In the genomic region with DNA sequence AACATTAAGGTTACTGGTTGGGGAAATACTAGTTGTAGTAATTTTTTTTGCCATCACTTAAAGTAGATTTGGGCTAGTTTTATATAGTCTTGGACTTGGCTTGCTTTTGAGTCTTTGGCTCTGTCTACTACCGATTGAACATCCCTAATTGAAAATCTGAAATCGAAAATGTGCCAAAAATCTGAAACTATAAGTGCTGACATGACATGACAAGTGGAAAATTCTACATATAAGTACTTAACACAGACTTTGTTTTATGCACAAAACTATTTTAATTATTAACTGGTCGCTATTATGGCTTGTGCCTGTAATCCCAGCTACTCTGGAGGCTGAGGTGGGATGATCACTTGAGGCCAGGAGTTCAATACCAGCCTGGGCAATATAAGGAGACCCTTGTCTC, we compare ENCODE assay signal across 17 cellular contexts. TPM values are rescaled to one million over a fixed set of nuclear protein-coding genes. Genes with fewer than 3 reads are reported as not detected.
DNase-seq lines count a peak whose midpoint lies in the region; ATAC-seq, FAIRE-seq and TF ChIP-seq lines count a peak whose summit lies in the region.
"Had no signal": no experiment of that assay in that cellular context is flagged by ENCODE, and none has a peak within 500 bp of the region (broad histone marks: within the 10 kb centered on the region; RNA-seq: fewer than 3 reads in every experiment).

No MANE protein-coding gene starts in this region.

- CTCF ChIA-PET in HepG2 (lab: Yijun Ruan, JAX; ENCODE audit: low intra/inter-chr PET ratio, low total read pairs) = no interaction called here
- CTCF ChIA-PET in naive thymus-derived CD4-positive, alpha-beta T cell (lab: Charles Lee) = no interaction called here

- in situ Hi-C loops in HepG2 (cut with HindIII; ENCODE audit: extremely low pct_ligation_motif_present, low pct_unique_long_range_greater_than_20kb) = no loop called here

- no peaks in the 10 kb centered on the region; the same call in 1 of the 2 replicates for H4K20me1 ChIP-seq in HepG2 (ENCODE audit: insufficient read depth, low read length)
- H4K20me1 ChIP-seq in GM23338 (replicated peaks; ENCODE audit: insufficient read depth) = 0 out of 2 replicates have a peak, but pooled peaks cover 15% of the 10 kb centered on the region

- no peaks in the 10 kb centered on the region for H3K9me3 ChIP-seq in HepG2 (ENCODE audit: low read length)
- H3K9me3 ChIP-seq in right lobe of liver = no peaks in the 10 kb centered on the region
- no peaks in the 10 kb centered on the region for H3K9me3 ChIP-seq in naive thymus-derived CD4-positive, alpha-beta T cell (ENCODE audit: control insufficient read depth in 2 of 3, low read length in 3 of 3)
- H3K9me3 ChIP-seq: BLaER1 treated with 17β-estradiol and CSF1 and Interleukin-3, amounts not matched to agents 10 nM and 100 nM had no signal

- POLR2A ChIA-PET in HepG2 (lab: Yijun Ruan, JAX) = no interaction called here
- POLR2A ChIA-PET in naive thymus-derived CD4-positive, alpha-beta T cell (lab: Charles Lee) = no interaction called here

- no peaks in the 10 kb centered on the region for H3K36me3 Mint-ChIP-seq in effector memory CD8-positive, alpha-beta T cell (ENCODE audit: insufficient read depth)
- H3K36me3 Mint-ChIP-seq in natural killer cell (no peaks in the 10 kb centered on the region), GM23338 (ENCODE audit: low read depth) (no peaks in the 10 kb centered on the region)
- peaks cover 0 to 17% (median 9%) of the 10 kb centered on the region in 5 donors for H3K36me3 Mint-ChIP-seq in naive thymus-derived CD4-positive, alpha-beta T cell

- TF ChIP-seq POLR2A in HepG2 (IDR thresholded peaks at IDR 0.05; ENCODE audit: insufficient read depth in 1 of 2, low read depth in 2 of 2, low read length in 2 of 2) (no peak), right lobe of liver (IDR thresholded peaks at IDR 0.05) (no peak)

- no peak for DNase-seq in HepG2 (ENCODE audit: low spot score)
- DNase-seq in right lobe of liver = no peak
- DNase-seq in effector memory CD8-positive, alpha-beta T cell = no peak
- DNase-seq in natural killer cell = no peak
- no peak for DNase-seq in naive thymus-derived CD4-positive, alpha-beta T cell
- no peak for DNase-seq in GM23338 (ENCODE audit: low spot score)
- DNase-seq in ecto neural progenitor cell (ENCODE audit: low spot score) = no peak
- DNase-seq: 8988T, ACHN, Calu3, DMS 273 treated with DMSO at 0.1 percent for 48 hours, HCEC 1CT, Karpas-422 had no signal

- no peak for TF ChIP-seq EP300 in HepG2 (IDR thresholded peaks at IDR 0.05; ENCODE audit: low read depth in 2 of 2, low read length in 2 of 2)
- TF ChIP-seq EP300 in HepG2 (CRISPR knock-in tag; IDR thresholded peaks at IDR 0.05; ENCODE audit: borderline replicate concordance) = no peak

- no TSS peak for BruUV-seq in HepG2 (replicated peaks; lab: Mats Ljungman, UMichigan)

- 95% methylated on average over 3 of the region's 3 CpGs for WGBS in HepG2 (ENCODE audit: low lambda C conversion rate)
- 98% methylated on average over 3 of the region's 3 CpGs for WGBS in right lobe of liver (ENCODE audit: insufficient coverage, low coverage, low lambda C conversion rate, missing lambda C conversion rate)

- H3K27ac ChIP-seq in HepG2 (ENCODE audit: extremely low read length, insufficient read depth, low read length) (no peak overlapping the region), right lobe of liver (no peak overlapping the region), GM23338 (ENCODE audit: low read depth) (no peak overlapping the region)
- H3K27ac ChIP-seq in naive thymus-derived CD4-positive, alpha-beta T cell (ENCODE audit: low read depth, low read length) = no peak overlapping the region

- H3K79me2 ChIP-seq in HepG2 (ENCODE audit: insufficient read depth, low read length) (peaks cover 44% of the 10 kb centered on the region), GM23338 (replicated peaks; ENCODE audit: insufficient read depth) (peaks cover 60% of the 10 kb centered on the region)

- no peak for ATAC-seq in HepG2
- no peak for ATAC-seq in right lobe of liver
- ATAC-seq in effector memory CD8-positive, alpha-beta T cell (replicated peaks) = no peak
- no peak for ATAC-seq in natural killer cell
- no peak for ATAC-seq in naive thymus-derived CD4-positive, alpha-beta T cell
- ATAC-seq in GM23338 = no peak

- intact Hi-C loops in HepG2 (cut with micrococcal nuclease; ENCODE audit: unreplicated experiment) = no loop called here
- intact Hi-C loops in right lobe of liver (cut with DNase I) = no loop called here
- intact Hi-C loops in natural killer cell (cut with micrococcal nuclease) = no loop called here
- intact Hi-C loops in naive thymus-derived CD4-positive, alpha-beta T cell (cut with micrococcal nuclease) = no loop called here

- no peaks in the 10 kb centered on the region for H3K9me2 ChIP-seq in GM23338 (ENCODE audit: insufficient read depth)

- no peaks in the 10 kb centered on the region for H3K4me1 ChIP-seq in HepG2 (ENCODE audit: insufficient read depth, low read length)
- peaks cover 0 to 12% (median 4%) of the 10 kb centered on the region in 4 donors for H3K4me1 ChIP-seq in right lobe of liver
- peaks cover 0 to 17% of the 10 kb centered on the region in 2 donors for H3K4me1 ChIP-seq in naive thymus-derived CD4-positive, alpha-beta T cell (ENCODE audit: control insufficient read depth in 2 of 2, insufficient read depth in 2 of 2, low read length in 2 of 2)
- no peaks in the 10 kb centered on the region for H3K4me1 ChIP-seq in GM23338 (ENCODE audit: insufficient read depth)

- H3K4me2 ChIP-seq in HepG2 (ENCODE audit: low read depth, low read length) (no peak overlapping the region), GM23338 (no peak overlapping the region)
- H3K4me2 ChIP-seq: BLaER1 treated with 17β-estradiol and CSF1 and Interleukin-3, amounts not matched to agents 10 nM and 100 nM had no signal

- H3K4me3 ChIP-seq in HepG2 (replicated peaks in 1 of 3; ENCODE audit: insufficient read depth in 1 of 3, low read depth in 2 of 3, low read length in 3 of 3) (no peak overlapping the region), right lobe of liver (no peak overlapping the region), GM23338 (no peak overlapping the region)
- H3K4me3 ChIP-seq in naive thymus-derived CD4-positive, alpha-beta T cell (ENCODE audit: low read length) = no peak overlapping the region
- H3K4me3 ChIP-seq: BLaER1 treated with 17β-estradiol and CSF1 and Interleukin-3, amounts not matched to agents 10 nM and 100 nM had no signal

- H3K9me3 Mint-ChIP-seq in effector memory CD8-positive, alpha-beta T cell = no peaks in the 10 kb centered on the region
- no peaks in the 10 kb centered on the region for H3K9me3 Mint-ChIP-seq in natural killer cell
- H3K9me3 Mint-ChIP-seq in naive thymus-derived CD4-positive, alpha-beta T cell = no peaks in the 10 kb centered on the region
- H3K9me3 Mint-ChIP-seq in GM23338 = no peaks in the 10 kb centered on the region
- H3K9me3 Mint-ChIP-seq: CD4-positive, CD25-positive, alpha-beta regulatory T cell had no signal

- peak overlapping the region; percentile 60 to 94 for H3K27ac Mint-ChIP-seq in effector memory CD8-positive, alpha-beta T cell
- peak overlapping the region; percentile 27 to 83 for H3K27ac Mint-ChIP-seq in natural killer cell
- H3K27ac Mint-ChIP-seq in naive thymus-derived CD4-positive, alpha-beta T cell = no peak overlapping the region
- H3K27ac Mint-ChIP-seq in GM23338 = no peak overlapping the region

- no peak for FAIRE-seq in HepG2 (lab: Jason Lieb, UNC)

- H3K36me3 ChIP-seq in HepG2 (replicated peaks in 1 of 2; ENCODE audit: control insufficient read depth in 1 of 2, insufficient read depth in 2 of 2, low read length in 2 of 2) (no peaks in the 10 kb centered on the region), right lobe of liver (no peaks in the 10 kb centered on the region), GM23338 (ENCODE audit: insufficient read depth) (no peaks in the 10 kb centered on the region)
- H3K36me3 ChIP-seq in naive thymus-derived CD4-positive, alpha-beta T cell (ENCODE audit: control insufficient read depth in 2 of 3, insufficient read depth in 3 of 3, low read length in 3 of 3) = no peaks in the 10 kb centered on the region

- no peak for TF ChIP-seq RAD21 in HepG2 (CRISPR knock-in tag; IDR thresholded peaks at IDR 0.05)

- H3K4me1 Mint-ChIP-seq in effector memory CD8-positive, alpha-beta T cell (ENCODE audit: low read depth in 2 of 2) = peaks cover 21 to 60% of the 10 kb centered on the region in 2 donors
- H3K4me1 Mint-ChIP-seq in natural killer cell = peaks cover 51 to 65% of the 10 kb centered on the region in 2 donors
- H3K4me1 Mint-ChIP-seq in naive thymus-derived CD4-positive, alpha-beta T cell = peaks cover 20 to 67% (median 56%) of the 10 kb centered on the region in 7 donors
- no peaks in the 10 kb centered on the region for H3K4me1 Mint-ChIP-seq in GM23338

- no peaks in the 10 kb centered on the region for H3F3A ChIP-seq in GM23338 (replicated peaks; ENCODE audit: low read depth)

- H2AFZ ChIP-seq in HepG2 (ENCODE audit: low read length) (no peak overlapping the region), GM23338 (no peak overlapping the region)

- no peak for TF ChIP-seq CTCF in HepG2 (CRISPR knock-in tag; IDR thresholded peaks at IDR 0.05)
- TF ChIP-seq CTCF in right lobe of liver (IDR thresholded peaks at IDR 0.05) = no peak
- TF ChIP-seq CTCF in natural killer cell (IDR thresholded peaks at IDR 0.05) = no peak
- no peak for TF ChIP-seq CTCF in GM23338 (conservative IDR thresholded peaks at IDR 0.05; ENCODE audit: low read depth in 2 of 2)

- peak overlapping the region; percentile 19 to 40 for H3K4me3 Mint-ChIP-seq in effector memory CD8-positive, alpha-beta T cell
- H3K4me3 Mint-ChIP-seq in natural killer cell (no peak overlapping the region), GM23338 (no peak overlapping the region)
- H3K4me3 Mint-ChIP-seq in naive thymus-derived CD4-positive, alpha-beta T cell = no peak overlapping the region

- no peak overlapping the region for H3K9ac ChIP-seq in HepG2 (ENCODE audit: insufficient read depth, low read depth, low read length)
- H3K9ac ChIP-seq: BLaER1 treated with 17β-estradiol and CSF1 and Interleukin-3, amounts not matched to agents 10 nM and 100 nM had no signal

- H3K27me3 ChIP-seq in HepG2 (ENCODE audit: control insufficient read depth in 1 of 2, insufficient read depth in 2 of 2, low read length in 2 of 2) = no peaks in the 10 kb centered on the region
- H3K27me3 ChIP-seq in right lobe of liver = no peaks in the 10 kb centered on the region
- no peaks in the 10 kb centered on the region for H3K27me3 ChIP-seq in naive thymus-derived CD4-positive, alpha-beta T cell (ENCODE audit: control insufficient read depth in 2 of 2, insufficient read depth in 2 of 2, low read length in 2 of 2)
- H3K27me3 ChIP-seq in GM23338 (ENCODE audit: insufficient read depth) = no peaks in the 10 kb centered on the region
- H3K27me3 ChIP-seq: BLaER1 treated with 17β-estradiol and CSF1 and Interleukin-3, amounts not matched to agents 10 nM and 100 nM had no signal

- no peaks in the 10 kb centered on the region for H3K27me3 Mint-ChIP-seq in effector memory CD8-positive, alpha-beta T cell
- H3K27me3 Mint-ChIP-seq in natural killer cell (ENCODE audit: low read depth in 2 of 2) (no peaks in the 10 kb centered on the region), GM23338 (ENCODE audit: insufficient read depth, low read depth, poor library complexity) (no peaks in the 10 kb centered on the region)
- H3K27me3 Mint-ChIP-seq in naive thymus-derived CD4-positive, alpha-beta T cell = no peaks in the 10 kb centered on the region
- H3K27me3 Mint-ChIP-seq: CD4-positive, CD25-positive, alpha-beta regulatory T cell had no signal

RNA-seq across cellular contexts. Expression of a gene that starts 22.5 kb away (rescaled TPM):
- total RNA-seq in HepG2 (2016; rRNA removed; fragmentation: Illumina TruSeq; extraction: Trizol) = 14.2 and 17.0 TPM in 2 replicates
- 1.6 and 1.9 TPM in 2 replicates for total RNA-seq in HepG2 (2016; cell fraction: cytosol; rRNA removed; fragmentation: Illumina TruSeq; extraction: Trizol; ENCODE audit: low read depth)
- 14.0 and 15.8 TPM in 2 replicates for total RNA-seq in HepG2 (2016; cell fraction: insoluble cytoplasmic fraction; rRNA removed; fragmentation: Illumina TruSeq; extraction: Trizol)
- total RNA-seq in HepG2 (2016; cell fraction: membrane; rRNA removed; fragmentation: Illumina TruSeq; extraction: Trizol) = 6.1 and 6.8 TPM in 2 replicates
- 19.7 and 21.7 TPM in 2 replicates for total RNA-seq in HepG2 (2016; cell fraction: nucleus; rRNA removed; fragmentation: Illumina TruSeq; extraction: Trizol)
- 4.8 and 5.3 TPM in 2 replicates for polyA plus RNA-seq in HepG2 (2011; rRNA removed)
- 2.3 and 3.3 TPM in 2 replicates for polyA plus RNA-seq in HepG2 (2011; cell fraction: cytosol; rRNA removed)
- polyA plus RNA-seq in HepG2 (2011; cell fraction: nucleus; rRNA removed) = 6.3 and 7.5 TPM in 2 replicates
- 5.4 and 6.4 TPM in 2 replicates for polyA plus RNA-seq in HepG2 (2012)
- 0.20 and 0.22 TPM in 2 replicates for polyA plus RNA-seq in HepG2 (2016; cell fraction: cytosol; fragmentation: Illumina TruSeq; extraction: Trizol; ENCODE audit: low read depth)
- 6.0 and 6.8 TPM in 2 replicates for polyA plus RNA-seq in HepG2 (2016; cell fraction: insoluble cytoplasmic fraction; fragmentation: Illumina TruSeq; extraction: Trizol; ENCODE audit: low read depth)
- 0.93 and 1.1 TPM in 2 replicates for polyA plus RNA-seq in HepG2 (2016; cell fraction: membrane; fragmentation: Illumina TruSeq; extraction: Trizol; ENCODE audit: low read depth)
- polyA plus RNA-seq in HepG2 (2016; cell fraction: nucleus; fragmentation: Illumina TruSeq; extraction: Trizol; ENCODE audit: insufficient read depth, low read depth) = 13.1 and 13.4 TPM in 2 replicates
- polyA minus RNA-seq in HepG2 (2011; rRNA and poly(A)+ RNA removed; ENCODE audit: low replicate concordance) = 15.7 and 33.2 TPM in 2 replicates
- polyA minus RNA-seq in HepG2 (2011; cell fraction: cytosol; rRNA and poly(A)+ RNA removed) = 12.7 and 13.5 TPM in 2 replicates
- 43.4 and 50.1 TPM in 2 replicates for polyA minus RNA-seq in HepG2 (2011; cell fraction: nucleus; rRNA and poly(A)+ RNA removed)
- 1 to 10 TPM; 4.7 to 7.7 (median 6.8) TPM for total RNA-seq in right lobe of liver
- total RNA-seq in natural killer cell = 10 to 100 TPM; 29.1 to 39.8 (median 37.9) TPM
- 10 to 100 TPM; 17.9 to 25.5 (median 22.2) TPM for total RNA-seq in naive thymus-derived CD4-positive, alpha-beta T cell
- 1 to 10 TPM; 1.1 to 1.6 TPM for polyA plus RNA-seq in naive thymus-derived CD4-positive, alpha-beta T cell
- total RNA-seq in GM23338 (2014; rRNA removed; shearing (Covaris generic)) = 15.1 and 16.5 TPM in 2 replicates
- polyA plus RNA-seq in GM23338 (2016; fragmentation: Nextera tagmentation; extraction: Ambion mirVana) = 0.78 and 0.90 TPM in 2 replicates

RNA-seq across cellular contexts. Expression of a gene that starts 39.9 kb away (rescaled TPM):
- not detected in 2 replicates for total RNA-seq in HepG2 (2016; rRNA removed; fragmentation: Illumina TruSeq; extraction: Trizol)
- total RNA-seq in HepG2 (2016; cell fraction: cytosol; rRNA removed; fragmentation: Illumina TruSeq; extraction: Trizol; ENCODE audit: low read depth) = not detected in 2 replicates
- total RNA-seq in HepG2 (2016; cell fraction: insoluble cytoplasmic fraction; rRNA removed; fragmentation: Illumina TruSeq; extraction: Trizol) = not detected in 2 replicates
- total RNA-seq in HepG2 (2016; cell fraction: membrane; rRNA removed; fragmentation: Illumina TruSeq; extraction: Trizol) = not detected in 2 replicates
- not detected in 2 replicates for total RNA-seq in HepG2 (2016; cell fraction: nucleus; rRNA removed; fragmentation: Illumina TruSeq; extraction: Trizol)
- polyA plus RNA-seq in HepG2 (2011; rRNA removed) = 0.04 TPM in 1 of 2 replicates, not detected in the other
- 0.07 TPM in 1 of 2 replicates, not detected in the other for polyA plus RNA-seq in HepG2 (2011; cell fraction: cytosol; rRNA removed)
- polyA plus RNA-seq in HepG2 (2011; cell fraction: nucleus; rRNA removed) = 0.16 and 0.34 TPM in 2 replicates
- polyA plus RNA-seq in HepG2 (2012) = 0.17 and 1.2 TPM in 2 replicates
- 0.20 and 0.28 TPM in 2 replicates for polyA plus RNA-seq in HepG2 (2016; cell fraction: cytosol; fragmentation: Illumina TruSeq; extraction: Trizol; ENCODE audit: low read depth)
- polyA plus RNA-seq in HepG2 (2016; cell fraction: insoluble cytoplasmic fraction; fragmentation: Illumina TruSeq; extraction: Trizol; ENCODE audit: low read depth) = 0.41 TPM in 1 of 2 replicates, not detected in the other
- polyA plus RNA-seq in HepG2 (2016; cell fraction: membrane; fragmentation: Illumina TruSeq; extraction: Trizol; ENCODE audit: low read depth) = 0.17 TPM in 1 of 2 replicates, not detected in the other
- polyA plus RNA-seq in HepG2 (2016; cell fraction: nucleus; fragmentation: Illumina TruSeq; extraction: Trizol; ENCODE audit: insufficient read depth, low read depth) = 0.27 and 0.37 TPM in 2 replicates
- 0.20 and 1.1 TPM in 2 replicates for polyA minus RNA-seq in HepG2 (2011; rRNA and poly(A)+ RNA removed; ENCODE audit: low replicate concordance)
- polyA minus RNA-seq in HepG2 (2011; cell fraction: cytosol; rRNA and poly(A)+ RNA removed) = not detected in 2 replicates
- not detected in 2 replicates for polyA minus RNA-seq in HepG2 (2011; cell fraction: nucleus; rRNA and poly(A)+ RNA removed)
- total RNA-seq in right lobe of liver = 10 to 100 TPM in 5 of 6 experiments, 1 to 10 TPM in 1; 2.9 to 41.4 (median 23.9) TPM
- total RNA-seq in natural killer cell = not detected
- total RNA-seq in naive thymus-derived CD4-positive, alpha-beta T cell = not detected
- polyA plus RNA-seq in naive thymus-derived CD4-positive, alpha-beta T cell = not detected
- 0.16 and 0.21 TPM in 2 replicates for total RNA-seq in GM23338 (2014; rRNA removed; shearing (Covaris generic))
- polyA plus RNA-seq in GM23338 (2016; fragmentation: Nextera tagmentation; extraction: Ambion mirVana) = 0.38 TPM in 1 of 2 replicates, not detected in the other
- total RNA-seq: Calu3; CD4-positive, CD25-positive, alpha-beta regulatory T cell; Daoy; H4 had no signal
- polyA plus RNA-seq: CD4-positive, CD25-positive, alpha-beta regulatory T cell had no signal

Comparison
In these comparisons a context has a peak if more than half of its experiments do, and no peak if none do; other contexts are left out.
1. H3K27ac Mint-ChIP-seq: peak in effector memory CD8-positive, alpha-beta T cell (2 of 2) and natural killer cell (2 of 2); none in naive thymus-derived CD4-positive, alpha-beta T cell (0 of 9) and GM23338 (single experiment).
2. H3K4me3 Mint-ChIP-seq: peak in effector memory CD8-positive, alpha-beta T cell (2 of 2); none in natural killer cell (single experiment), naive thymus-derived CD4-positive, alpha-beta T cell (0 of 10) and GM23338 (single experiment).